ENCODE assay signal across 8 cellular contexts in the genomic region with DNA sequence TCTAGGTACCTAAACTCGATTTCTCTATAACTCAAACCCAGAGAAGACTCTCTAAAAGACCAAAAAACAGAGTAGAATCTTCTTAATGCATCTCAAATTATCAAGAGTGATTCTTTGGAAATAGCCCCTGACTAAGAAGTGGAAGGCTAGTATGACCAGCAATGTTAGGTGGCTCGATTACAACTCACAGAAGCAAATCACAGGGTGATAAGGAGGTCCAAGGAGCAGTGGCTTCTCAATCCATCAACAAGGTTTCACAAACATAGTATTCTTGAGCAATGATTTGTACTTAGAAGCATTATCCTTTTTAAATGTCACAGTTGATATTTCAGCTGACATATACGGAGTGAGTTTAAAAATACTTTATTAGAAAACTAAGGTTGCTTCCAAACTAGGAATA.
"Had no signal": no experiment of that assay in that cellular context is flagged by ENCODE, and none has a peak within 500 bp of the region (broad histone marks: within the 10 kb centered on the region; RNA-seq: fewer than 3 reads in every experiment).

No MANE protein-coding gene starts in this region.

- DNase-seq: H9, HCEC 1CT, KBM-7 had no signal

- ATAC-seq: GM23338, HepG2 had no signal

- FAIRE-seq: H1, H54, HepG2 had no signal

- H3K4me3 ChIP-seq: GM23338 had no signal

- H3K27ac ChIP-seq: HL-60 had no signal
